14 cellular contexts compared by ENCODE assay signal in the genomic region with DNA sequence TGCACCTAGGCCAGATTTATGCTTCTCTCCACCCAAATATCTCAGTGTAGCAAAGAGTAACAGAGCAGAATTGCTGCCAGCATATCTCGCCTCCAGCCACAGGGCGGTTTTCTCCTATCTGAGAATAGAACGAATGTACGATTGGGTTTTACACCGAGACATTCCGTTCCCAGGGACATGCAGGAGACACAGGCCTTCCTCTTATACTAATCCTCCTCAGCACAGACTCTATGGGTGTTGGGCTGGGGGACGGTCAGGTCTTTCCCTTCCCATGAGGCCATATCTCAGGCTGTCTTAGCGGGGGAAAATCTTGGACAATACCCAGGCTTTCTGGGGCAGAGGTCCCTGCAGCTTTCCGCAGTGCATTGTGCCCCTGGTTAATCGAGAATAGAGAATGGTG. TPM values are rescaled to one million over a fixed set of nuclear protein-coding genes. Genes with fewer than 3 reads are reported as not detected.
A peak's percentile ranks its signal among the peaks of the same experiment; 100 is the strongest.
DNase-seq lines count a peak whose midpoint lies in the region; ATAC-seq and TF ChIP-seq lines count a peak whose summit lies in the region.
"Not testable (repeated sequence)": the region's sequence is repeated elsewhere in the genome, so short reads cannot be mapped to it uniquely, and the experiment has no call there.
"Had no signal": no experiment of that assay in that cellular context is flagged by ENCODE, and none has a peak within 500 bp of the region (broad histone marks: within the 10 kb centered on the region; RNA-seq: fewer than 3 reads in every experiment).

No MANE protein-coding gene starts in this region.

- H3K36me3 Mint-ChIP-seq in endodermal cell (ENCODE audit: low read depth); type B pancreatic cell: not testable (repeated sequence)

- H3K4me1 ChIP-seq in endodermal cell (ENCODE audit: control insufficient read depth, insufficient read depth, low read length); neuronal stem cell (ENCODE audit: control insufficient read depth in 2 of 2, insufficient read depth in 1 of 2, low read depth in 1 of 2, low read length in 2 of 2): not testable (repeated sequence)

- not testable (repeated sequence) for H3K4me2 ChIP-seq in neuronal stem cell (ENCODE audit: insufficient read depth, low read length, poor library complexity, severe bottlenecking)

- WGBS in endodermal cell (ENCODE audit: insufficient coverage in 1 of 2, insufficient read length in 1 of 2), 2 experiments, result 86 to 91% methylated on average over 8 to 10 of the region's 10 CpGs
- no CpG with 5 or more reads among the region's 10 CpGs for WGBS in neuronal stem cell (ENCODE audit: extremely low coverage in 2 of 2, insufficient read length in 2 of 2, insufficient replicate concordance in 1 of 2), 2 donors

- peak; percentile 69 for ATAC-seq in Right ventricle myocardium superior (ENCODE audit: poor library complexity)
- ATAC-seq in left ventricle myocardium superior, result peak; percentile 83

- H3K4me3 ChIP-seq in endodermal cell (ENCODE audit: low read length); neuronal stem cell (ENCODE audit: low read length in 2 of 2): not testable (repeated sequence)

- not testable (repeated sequence) for H2BK120ac ChIP-seq in neuronal stem cell (ENCODE audit: low read depth, low read length)

- not testable (repeated sequence) for H3K27ac Mint-ChIP-seq in endodermal cell, type B pancreatic cell

- H3K18ac ChIP-seq in neuronal stem cell (ENCODE audit: low read length), result not testable (repeated sequence)

- not testable (repeated sequence) for H2AK5ac ChIP-seq in neuronal stem cell (ENCODE audit: low read depth, low read length)

- H3K27me3 ChIP-seq in endodermal cell (ENCODE audit: control insufficient read depth, insufficient read depth, low read length, poor library complexity, severe bottlenecking); neuronal stem cell (ENCODE audit: control insufficient read depth in 3 of 3, insufficient read depth in 3 of 3, low read depth in 1 of 3, low read length in 3 of 3): not testable (repeated sequence)

- not testable (repeated sequence) for H3K27me3 Mint-ChIP-seq in endodermal cell (ENCODE audit: insufficient read depth); type B pancreatic cell

- TF ChIP-seq CTCF in endodermal cell (conservative IDR thresholded peaks at IDR 0.05); type B pancreatic cell (conservative IDR thresholded peaks at IDR 0.05): not testable (repeated sequence)

- not testable (repeated sequence) for H4K8ac ChIP-seq in neuronal stem cell (ENCODE audit: low read depth, low read length)

- not testable (repeated sequence) for H4K91ac ChIP-seq in neuronal stem cell (ENCODE audit: low read depth, low read length, poor library complexity)

- not testable (repeated sequence) for H3K27ac ChIP-seq in endodermal cell (ENCODE audit: low read depth, low read length); neuronal stem cell (replicated peaks; ENCODE audit: low read length)

- H3K4me3 Mint-ChIP-seq in endodermal cell, type B pancreatic cell: not testable (repeated sequence)

- H2AFZ ChIP-seq in neuronal stem cell (ENCODE audit: low read length), result peak overlapping the region; percentile 23

- DNase-seq in NCI-H82 treated with DMSO at 0.1 percent for 48 hours (lab: John Stamatoyannopoulos, UW; ENCODE audit: unreplicated experiment) (peak; percentile 13), endodermal cell (peak; percentile 28), islet precursor cell (peak; percentile 28), type B pancreatic cell (ENCODE audit: extremely low spot score, unreplicated experiment) (peak; percentile 40)
- DNase-seq in Right ventricle myocardium superior; left ventricle myocardium superior; neuronal stem cell (ENCODE audit: low spot score): not testable (repeated sequence)

- not testable (repeated sequence) for H3K79me1 ChIP-seq in neuronal stem cell (ENCODE audit: low read depth, low read length)

- not testable (repeated sequence) for H3K9ac ChIP-seq in endodermal cell (ENCODE audit: extremely low read depth, low read length, poor library complexity, severe bottlenecking); neuronal stem cell (ENCODE audit: low read depth, low read length, poor library complexity)

- intact Hi-C loops in Right ventricle myocardium superior (cut with DNase I); left ventricle myocardium superior (cut with micrococcal nuclease): not testable (repeated sequence)

- not testable (repeated sequence) for H2BK12ac ChIP-seq in neuronal stem cell (ENCODE audit: low read length)

- not testable (repeated sequence) for H3K14ac ChIP-seq in neuronal stem cell (ENCODE audit: low read length)

- peaks cover 13% of the 10 kb centered on the region for H3K4me1 Mint-ChIP-seq in endodermal cell
- not testable (repeated sequence) for H3K4me1 Mint-ChIP-seq in type B pancreatic cell (ENCODE audit: unreplicated experiment)

- H3K36me3 ChIP-seq in endodermal cell (ENCODE audit: control insufficient read depth, insufficient read depth, low read length); neuronal stem cell (replicated peaks in 1 of 2; ENCODE audit: control insufficient read depth in 2 of 2, insufficient read depth in 2 of 2, low read length in 2 of 2): not testable (repeated sequence)

- H2BK5ac ChIP-seq in neuronal stem cell (ENCODE audit: low read length), result not testable (repeated sequence)

- not testable (repeated sequence) for H3K9me3 ChIP-seq in endodermal cell (ENCODE audit: control insufficient read depth, low read length); neuronal stem cell (replicated peaks in 1 of 2; ENCODE audit: control insufficient read depth in 2 of 2, insufficient read depth in 1 of 2, low read depth in 1 of 2, low read length in 2 of 2)

- not testable (repeated sequence) for H3K23ac ChIP-seq in neuronal stem cell (ENCODE audit: low read depth, low read length, poor library complexity)

- H2BK15ac ChIP-seq in neuronal stem cell (ENCODE audit: low read length), result not testable (repeated sequence)

- H3K9me3 Mint-ChIP-seq in endodermal cell, type B pancreatic cell: not testable (repeated sequence)

- not testable (repeated sequence) for H3K4ac ChIP-seq in neuronal stem cell (ENCODE audit: low read length)

RNA-seq across cellular contexts. Expression of a gene that starts 14.9 kb away (rescaled TPM):
- not detected for total RNA-seq in endodermal cell
- not detected for polyA plus RNA-seq in endodermal cell (2013, experiment 1 of 2)
- polyA plus RNA-seq in endodermal cell (2013, experiment 2 of 2), result not detected
- not detected for total RNA-seq in Right ventricle myocardium superior
- total RNA-seq in left ventricle myocardium superior, result not detected
- polyA plus RNA-seq in neuronal stem cell (2013, experiment 1 of 2), result not detected
- polyA plus RNA-seq in neuronal stem cell (2013, experiment 2 of 2), result not detected
- total RNA-seq in type B pancreatic cell (ENCODE audit: low replicate concordance), result not detected in 2 replicates
- total RNA-seq: A673; CD4-positive, alpha-beta memory T cell; Daoy; GM23248; H4 had no signal
- polyA plus RNA-seq: AG04450; CD14-positive monocyte; CD4-positive, alpha-beta memory T cell; GM23248 had no signal

RNA-seq across cellular contexts. Expression of a gene that starts 34.0 kb away (rescaled TPM):
- total RNA-seq in endodermal cell (under 1 TPM in 1 of 2 donors, not detected in 1; 0.48 TPM), Right ventricle myocardium superior (0.13 TPM), left ventricle myocardium superior (not detected), type B pancreatic cell (ENCODE audit: low replicate concordance) (not detected in 2 replicates)
- 0.07 TPM for polyA plus RNA-seq in endodermal cell (2013, experiment 1 of 2)
- polyA plus RNA-seq in endodermal cell (2013, experiment 2 of 2), result 0.12 TPM
- 0.29 TPM for polyA plus RNA-seq in neuronal stem cell (2013, experiment 1 of 2)
- 0.32 TPM for polyA plus RNA-seq in neuronal stem cell (2013, experiment 2 of 2)
- total RNA-seq: A673, GM23248, H4 had no signal

RNA-seq across cellular contexts. Expression of a gene that starts 44.9 kb away (rescaled TPM):
- total RNA-seq in endodermal cell (10 to 100 TPM; 11.6 to 13.8 TPM), Right ventricle myocardium superior (4.1 TPM), left ventricle myocardium superior (5.3 TPM), type B pancreatic cell (ENCODE audit: low replicate concordance) (9.9 and 13.6 TPM in 2 replicates)
- 10.9 TPM for polyA plus RNA-seq in endodermal cell (2013, experiment 1 of 2)
- polyA plus RNA-seq in endodermal cell (2013, experiment 2 of 2), result 11.2 TPM
- polyA plus RNA-seq in neuronal stem cell (2013, experiment 1 of 2), result 12.1 TPM
- polyA plus RNA-seq in neuronal stem cell (2013, experiment 2 of 2), result 11.5 TPM

RNA-seq across cellular contexts. Expression of a gene that starts 57.2 kb away (rescaled TPM):
- total RNA-seq in endodermal cell (1 to 10 TPM; 3.7 to 4.5 TPM), Right ventricle myocardium superior (1.3 TPM), left ventricle myocardium superior (1.7 TPM), type B pancreatic cell (ENCODE audit: low replicate concordance) (3.6 and 7.1 TPM in 2 replicates)
- 7.9 TPM for polyA plus RNA-seq in endodermal cell (2013, experiment 1 of 2)
- polyA plus RNA-seq in endodermal cell (2013, experiment 2 of 2), result 6.6 TPM
- 4.5 TPM for polyA plus RNA-seq in neuronal stem cell (2013, experiment 1 of 2)
- 4.7 TPM for polyA plus RNA-seq in neuronal stem cell (2013, experiment 2 of 2)
